ENCODE assay signal across 1 cellular context in the genomic region with DNA sequence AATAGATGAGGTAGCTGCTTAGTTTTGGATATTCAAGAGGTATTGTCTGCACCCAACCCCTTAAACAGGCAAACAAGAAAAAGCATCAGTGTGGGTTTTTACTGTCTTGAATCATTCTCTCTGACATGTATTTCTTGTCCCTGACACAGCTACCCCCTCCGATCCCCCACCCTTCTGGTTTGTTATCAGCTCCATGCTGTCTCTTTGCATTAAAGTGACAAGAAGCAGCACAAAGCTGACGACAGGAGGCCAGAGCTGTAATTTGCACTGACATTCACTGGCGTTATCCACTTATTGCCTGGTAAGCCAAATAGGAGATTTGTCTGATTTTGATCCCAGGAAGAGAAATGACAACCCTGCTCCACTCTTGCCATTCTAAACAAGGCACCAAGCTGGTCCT.
TF ChIP-seq lines count a peak whose summit lies in the region.

No MANE protein-coding gene starts in this region.

TF ChIP-seq in SK-N-SH, 30 proteins besides CTCF, POLR2A, EP300 and RAD21 (continued from another document):
- TF ChIP-seq, protein P1, sequence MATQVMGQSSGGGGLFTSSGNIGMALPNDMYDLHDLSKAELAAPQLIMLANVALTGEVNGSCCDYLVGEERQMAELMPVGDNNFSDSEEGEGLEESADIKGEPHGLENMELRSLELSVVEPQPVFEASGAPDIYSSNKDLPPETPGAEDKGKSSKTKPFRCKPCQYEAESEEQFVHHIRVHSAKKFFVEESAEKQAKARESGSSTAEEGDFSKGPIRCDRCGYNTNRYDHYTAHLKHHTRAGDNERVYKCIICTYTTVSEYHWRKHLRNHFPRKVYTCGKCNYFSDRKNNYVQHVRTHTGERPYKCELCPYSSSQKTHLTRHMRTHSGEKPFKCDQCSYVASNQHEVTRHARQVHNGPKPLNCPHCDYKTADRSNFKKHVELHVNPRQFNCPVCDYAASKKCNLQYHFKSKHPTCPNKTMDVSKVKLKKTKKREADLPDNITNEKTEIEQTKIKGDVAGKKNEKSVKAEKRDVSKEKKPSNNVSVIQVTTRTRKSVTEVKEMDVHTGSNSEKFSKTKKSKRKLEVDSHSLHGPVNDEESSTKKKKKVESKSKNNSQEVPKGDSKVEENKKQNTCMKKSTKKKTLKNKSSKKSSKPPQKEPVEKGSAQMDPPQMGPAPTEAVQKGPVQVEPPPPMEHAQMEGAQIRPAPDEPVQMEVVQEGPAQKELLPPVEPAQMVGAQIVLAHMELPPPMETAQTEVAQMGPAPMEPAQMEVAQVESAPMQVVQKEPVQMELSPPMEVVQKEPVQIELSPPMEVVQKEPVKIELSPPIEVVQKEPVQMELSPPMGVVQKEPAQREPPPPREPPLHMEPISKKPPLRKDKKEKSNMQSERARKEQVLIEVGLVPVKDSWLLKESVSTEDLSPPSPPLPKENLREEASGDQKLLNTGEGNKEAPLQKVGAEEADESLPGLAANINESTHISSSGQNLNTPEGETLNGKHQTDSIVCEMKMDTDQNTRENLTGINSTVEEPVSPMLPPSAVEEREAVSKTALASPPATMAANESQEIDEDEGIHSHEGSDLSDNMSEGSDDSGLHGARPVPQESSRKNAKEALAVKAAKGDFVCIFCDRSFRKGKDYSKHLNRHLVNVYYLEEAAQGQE (IDR thresholded peaks at IDR 0.05; ENCODE audit: low read depth, low read length) = no peak
- TF ChIP-seq SIN3A (IDR thresholded peaks at IDR 0.05; ENCODE audit: borderline replicate concordance, low read depth, low read length) (no peak), RXRA (IDR thresholded peaks at IDR 0.05; ENCODE audit: borderline replicate concordance, low read depth) (no peak), POLR2AphosphoS5 (IDR thresholded peaks at IDR 0.05; ENCODE audit: low read depth, low read length) (peak; percentile 72; the same call in 1 of the 2 replicates), JUND (IDR thresholded peaks at IDR 0.05) (no peak), TCF12 (IDR thresholded peaks at IDR 0.05) (peak; percentile 86), FOXM1 (IDR thresholded peaks at IDR 0.05; ENCODE audit: low read depth) (no peak), GATA2 (CRISPR knock-in tag; IDR thresholded peaks at IDR 0.05) (peak; percentile 100), CHD2 (IDR thresholded peaks at IDR 0.05; ENCODE audit: low read length, partially characterized antibody) (peak; percentile 93), MXI1 (IDR thresholded peaks at IDR 0.05; ENCODE audit: low read depth, low read length) (peak; percentile 41; the same call in 1 of the 2 replicates), NRF1 (IDR thresholded peaks at IDR 0.05; ENCODE audit: low read depth, low read length) (no peak), TEAD4 (IDR thresholded peaks at IDR 0.05; ENCODE audit: borderline replicate concordance, insufficient read depth) (no peak), GABPA (IDR thresholded peaks at IDR 0.05; ENCODE audit: low read depth) (no peak), RFX5 (IDR thresholded peaks at IDR 0.05; ENCODE audit: low read length) (peak; percentile 14; the same call in 1 of the 2 replicates), EZH2phosphoT487 (IDR thresholded peaks at IDR 0.05; ENCODE audit: borderline replicate concordance, low read depth) (no peak), NFIC (IDR thresholded peaks at IDR 0.05; ENCODE audit: borderline replicate concordance) (no peak), SMC3 (IDR thresholded peaks at IDR 0.05; ENCODE audit: low read depth, low read length) (peak; percentile 6; the same call in 1 of the 2 replicates)
- TF ChIP-seq, protein P2, sequence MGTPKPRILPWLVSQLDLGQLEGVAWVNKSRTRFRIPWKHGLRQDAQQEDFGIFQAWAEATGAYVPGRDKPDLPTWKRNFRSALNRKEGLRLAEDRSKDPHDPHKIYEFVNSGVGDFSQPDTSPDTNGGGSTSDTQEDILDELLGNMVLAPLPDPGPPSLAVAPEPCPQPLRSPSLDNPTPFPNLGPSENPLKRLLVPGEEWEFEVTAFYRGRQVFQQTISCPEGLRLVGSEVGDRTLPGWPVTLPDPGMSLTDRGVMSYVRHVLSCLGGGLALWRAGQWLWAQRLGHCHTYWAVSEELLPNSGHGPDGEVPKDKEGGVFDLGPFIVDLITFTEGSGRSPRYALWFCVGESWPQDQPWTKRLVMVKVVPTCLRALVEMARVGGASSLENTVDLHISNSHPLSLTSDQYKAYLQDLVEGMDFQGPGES (IDR thresholded peaks at IDR 0.05; ENCODE audit: low read depth, low read length) = no peak
